In genomic region chr6:166411721-166412151, GRCh38 we compare ENCODE assay signal across 11 cellular contexts. TPM values are rescaled to one million over a fixed set of nuclear protein-coding genes. Genes with fewer than 3 reads are reported as not detected.
A peak's percentile ranks its signal among the peaks of the same experiment; 100 is the strongest.
DNase-seq lines count a peak whose midpoint lies in the region; ATAC-seq and TF ChIP-seq lines count a peak whose summit lies in the region.
"Had no signal": no experiment of that assay in that cellular context is flagged by ENCODE, and none has a peak within 500 bp of the region (broad histone marks: within the 10 kb centered on the region; RNA-seq: fewer than 3 reads in every experiment).

No MANE protein-coding gene starts in this region.

- H3K4me1 Mint-ChIP-seq in natural killer cell = peaks cover 32 to 48% of the 10 kb centered on the region in 2 donors

- ATAC-seq in natural killer cell = peak in 2 of 3 donors; percentile 41 to 42
- no peak for ATAC-seq in HG02981 (IDR thresholded peaks at IDR 0.05; ENCODE audit: unreplicated experiment)
- ATAC-seq in HG03175 (IDR thresholded peaks at IDR 0.05; ENCODE audit: unreplicated experiment) = no peak

- peak overlapping the region; percentile 26 for H3K4me3 Mint-ChIP-seq in natural killer cell

- no peak for TF ChIP-seq CTCF in natural killer cell (IDR thresholded peaks at IDR 0.05)

- H3K9me3 Mint-ChIP-seq in natural killer cell = peaks cover 3 to 11% of the 10 kb centered on the region in 2 donors

- H3K27me3 Mint-ChIP-seq in natural killer cell (ENCODE audit: low read depth in 2 of 2) = peaks cover 18 to 28% of the 10 kb centered on the region in 2 donors

- no peaks in the 10 kb centered on the region for H3K36me3 Mint-ChIP-seq in natural killer cell

- DNase-seq in activated CD8-positive, alpha-beta memory T cell treated with anti-CD3 and anti-CD28 coated beads, Interleukin-2, amount 50 U/mL, for 4 hours = peak; percentile 39
- no peak for DNase-seq in activated CD8-positive, alpha-beta memory T cell treated with anti-CD3 and anti-CD28 coated beads for 24 hours
- peak; percentile 32 for DNase-seq in T-helper 9 cell
- peak; percentile 69 for DNase-seq in activated effector memory CD4-positive, alpha-beta T cell treated with anti-CD3 and anti-CD28 coated beads, Interleukin-2, amount 50 U/mL, for 16 hours
- DNase-seq in natural killer cell = no peak
- no peak for DNase-seq in stimulated activated naive CD4-positive, alpha-beta T cell treated with Interleukin-2 at 50 U/mL for 16 hours (lab: John Stamatoyannopoulos, UW)
- DNase-seq: H7, NCI-H2029, nucleus accumbens had no signal

- intact Hi-C loops in natural killer cell (cut with micrococcal nuclease) = no loop called here

- peak overlapping the region in 1 of 2 donors; percentile 18 for H3K27ac Mint-ChIP-seq in natural killer cell

RNA-seq across cellular contexts. Expression of gene MPC1, which starts 29.0 kb away (rescaled TPM):
- total RNA-seq in natural killer cell = 10 to 100 TPM; 26.3 to 31.1 (median 30.4) TPM

Comparison
In these comparisons a context has a peak if more than half of its experiments do, and no peak if none do; other contexts are left out.
1. DNase-seq: peak in activated CD8-positive, alpha-beta memory T cell treated with anti-CD3 and anti-CD28 coated beads, Interleukin-2, amount 50 U/mL, for 4 hours (single experiment), T-helper 9 cell (single experiment) and activated effector memory CD4-positive, alpha-beta T cell treated with anti-CD3 and anti-CD28 coated beads, Interleukin-2, amount 50 U/mL, for 16 hours (single experiment); none in activated CD8-positive, alpha-beta memory T cell treated with anti-CD3 and anti-CD28 coated beads for 24 hours (single experiment), natural killer cell (single experiment) and stimulated activated naive CD4-positive, alpha-beta T cell treated with Interleukin-2 at 50 U/mL for 16 hours (single experiment).
2. ATAC-seq: peak in natural killer cell (2 of 3); none in HG02981 (single experiment) and HG03175 (single experiment).